ENCODE assay signal across 9 cellular contexts in genomic region chr10:93074137-93074596, GRCh38. TPM values are rescaled to one million over a fixed set of nuclear protein-coding genes. Genes with fewer than 3 reads are reported as not detected.
A peak's percentile ranks its signal among the peaks of the same experiment; 100 is the strongest.
DNase-seq lines count a peak whose midpoint lies in the region; ATAC-seq, FAIRE-seq and TF ChIP-seq lines count a peak whose summit lies in the region.
"Had no signal": no experiment of that assay in that cellular context is flagged by ENCODE, and none has a peak within 500 bp of the region (broad histone marks: within the 10 kb centered on the region; RNA-seq: fewer than 3 reads in every experiment).

No MANE protein-coding gene starts in this region.

- H3K27me3 ChIP-seq in HUES6 (ENCODE audit: control insufficient read depth, insufficient read depth, low read length) (peaks cover 88% of the 10 kb centered on the region), lower lobe of right lung (ENCODE audit: low read depth) (peaks cover 72% of the 10 kb centered on the region)

- no peaks in the 10 kb centered on the region for H3K9me3 ChIP-seq in HUES6 (ENCODE audit: control insufficient read depth, insufficient read depth, low read depth, low read length)
- H3K9me3 ChIP-seq in lower lobe of right lung, result no peaks in the 10 kb centered on the region
- H3K9me3 ChIP-seq in kidney (ENCODE audit: control insufficient read depth in 1 of 2, low read length in 2 of 2), result no peaks in the 10 kb centered on the region

- peak overlapping the region; percentile 74 for H3K4me3 ChIP-seq in HUES6 (ENCODE audit: low read depth, low read length)
- H3K4me3 ChIP-seq in lower lobe of right lung, result peak overlapping the region; percentile 45
- no peak overlapping the region for H3K4me3 ChIP-seq in kidney (ENCODE audit: low read length in 2 of 2)

- FAIRE-seq in kidney (lab: Jason Lieb, UNC), result no peak

- H3K9ac ChIP-seq in HUES6 (ENCODE audit: low read length), result peak overlapping the region; percentile 85
- H3K9ac ChIP-seq in kidney (ENCODE audit: low read length in 2 of 2), result no peak overlapping the region

- H3K27ac ChIP-seq in C4-2B (no peak overlapping the region), HUES6 (ENCODE audit: low read depth, low read length) (no peak overlapping the region), lower lobe of right lung (no peak overlapping the region), kidney (ENCODE audit: low read depth in 2 of 2, low read length in 2 of 2) (no peak overlapping the region)

- DNase-seq in activated T-cell treated with anti-CD3 and anti-CD28 coated beads, Interleukin-2, amount 50 U/mL, for 48 hours, result peak; percentile 38 to 49
- no peak for DNase-seq in lower lobe of right lung
- no peak for DNase-seq in kidney
- DNase-seq in hypothalamus (lab: John Stamatoyannopoulos, UW), result no peak

- H3K4me1 ChIP-seq in HUES6 (ENCODE audit: control insufficient read depth, insufficient read depth, low read length), result peaks cover 36% of the 10 kb centered on the region
- H3K4me1 ChIP-seq in lower lobe of right lung, result peaks cover 35% of the 10 kb centered on the region
- H3K4me1 ChIP-seq in kidney (ENCODE audit: control insufficient read depth in 1 of 2, insufficient read depth in 1 of 2, low read depth in 1 of 2, low read length in 2 of 2), result peaks cover 0 to 26% of the 10 kb centered on the region in 2 donors

- TF ChIP-seq CTCF in C4-2B (conservative IDR thresholded peaks at IDR 0.05) (peak; percentile 13; the same call in 1 of the 2 replicates), lower lobe of right lung (IDR thresholded peaks at IDR 0.05) (no peak), kidney (IDR thresholded peaks at IDR 0.05; ENCODE audit: borderline replicate concordance, extremely low read depth, insufficient read depth) (no peak)

- H3K36me3 ChIP-seq in HUES6 (ENCODE audit: control insufficient read depth, insufficient read depth, low read length), result peaks cover 10% of the 10 kb centered on the region
- H3K36me3 ChIP-seq in lower lobe of right lung, result no peaks in the 10 kb centered on the region
- H3K36me3 ChIP-seq in kidney (ENCODE audit: control insufficient read depth in 1 of 2, insufficient read depth in 2 of 2, low read length in 2 of 2), result no peaks in the 10 kb centered on the region

- intact Hi-C loops in lower lobe of right lung (cut with DNase I) (no loop called here), kidney (cut with DNase I) (no loop called here)

- no peak for ATAC-seq in lower lobe of right lung
- ATAC-seq in GM18511 (IDR thresholded peaks at IDR 0.05; ENCODE audit: unreplicated experiment), result no peak
- no peak for ATAC-seq in HG03432 (IDR thresholded peaks at IDR 0.05; ENCODE audit: unreplicated experiment)

RNA-seq across cellular contexts. Expression of gene CYP26A1, which starts 0.5 kb away (rescaled TPM):
- total RNA-seq in lower lobe of right lung (not detected), kidney (0.22 TPM)
- not detected for polyA plus RNA-seq in kidney (ENCODE audit: insufficient read depth, low read depth, low replicate concordance)
- polyA plus RNA-seq: fibroblast of lung had no signal

RNA-seq across cellular contexts. Expression of gene CYP26C1, which starts 13.6 kb away (rescaled TPM):
- total RNA-seq in lower lobe of right lung (0.27 TPM), kidney (0.35 TPM)
- 0.09 TPM for polyA plus RNA-seq in kidney (ENCODE audit: insufficient read depth, low read depth, low replicate concordance)

Comparison
In these comparisons a context has a peak if more than half of its experiments do, and no peak if none do; other contexts are left out.
1. H3K4me3 ChIP-seq: peak in HUES6 (single experiment) and lower lobe of right lung (single experiment); none in kidney (0 of 2).
2. DNase-seq: peak in activated T-cell treated with anti-CD3 and anti-CD28 coated beads, Interleukin-2, amount 50 U/mL, for 48 hours (2 of 2); none in lower lobe of right lung (single experiment), kidney (single experiment) and hypothalamus (0 of 51).